Comparison of ENCODE assay signal across 8 cellular contexts in the genomic region with DNA sequence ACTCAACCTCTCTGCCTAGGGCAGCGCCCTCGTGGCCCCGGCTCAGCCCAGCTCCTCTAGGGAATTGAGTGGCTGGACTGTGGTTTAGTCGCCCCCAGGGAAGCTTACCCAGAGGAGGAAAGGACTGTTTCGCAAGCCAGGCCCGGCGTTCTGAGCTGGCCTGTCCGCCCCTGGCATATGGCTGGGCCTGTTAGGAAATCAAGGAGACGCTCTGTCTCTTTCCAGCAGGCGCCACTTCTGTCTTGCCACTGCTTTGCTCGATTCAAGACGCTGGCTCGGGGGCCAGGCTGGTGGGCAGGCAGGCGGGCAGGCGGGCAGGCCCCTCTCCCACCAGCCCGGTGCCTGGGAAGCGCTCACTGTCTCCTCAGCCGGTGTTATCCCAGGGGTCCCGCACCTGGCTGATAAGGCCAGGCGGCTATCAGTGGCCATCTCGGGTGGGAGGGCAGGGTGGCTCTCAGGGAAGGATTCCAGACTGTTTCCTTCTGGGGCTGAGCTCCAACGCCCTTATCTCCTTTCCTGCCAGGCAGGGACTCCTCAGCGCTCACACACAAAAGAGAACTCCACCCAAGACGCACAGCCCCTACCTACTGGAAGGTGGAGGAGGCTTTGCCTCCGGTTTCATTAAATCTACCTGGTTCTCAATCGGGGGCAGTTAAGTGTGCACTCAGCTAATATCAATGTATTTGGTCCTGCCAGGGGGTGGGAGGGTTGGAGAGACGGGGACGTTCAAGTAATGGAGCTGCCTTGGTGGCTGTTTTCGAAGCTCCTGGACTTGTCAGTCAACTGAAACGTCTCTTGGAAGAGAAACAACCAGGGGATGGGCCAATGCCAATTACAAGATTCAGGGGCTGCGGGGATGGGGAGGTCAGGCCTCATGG.
A peak's percentile ranks its signal among the peaks of the same experiment; 100 is the strongest.
DNase-seq lines count a peak whose midpoint lies in the region; ATAC-seq and TF ChIP-seq lines count a peak whose summit lies in the region.

No MANE protein-coding gene starts in this region.

- intact Hi-C loops in esophagus muscularis mucosa (cut with DNase I), result no loop called here

- H3K27me3 ChIP-seq in DND-41 (ENCODE audit: insufficient read depth, low read length, poor library complexity) (no peaks in the 10 kb centered on the region), esophagus muscularis mucosa (no peaks in the 10 kb centered on the region)

- no peak for ATAC-seq in DND-41 (ENCODE audit: insufficient read depth, low read depth)
- ATAC-seq in omental fat pad (ENCODE audit: low FRiP score), result peak; percentile 60
- ATAC-seq in HG03439 (IDR thresholded peaks at IDR 0.05; ENCODE audit: unreplicated experiment), result no peak

- H3K4me1 ChIP-seq in DND-41 (ENCODE audit: insufficient read depth, low read length) (peaks cover 32% of the 10 kb centered on the region), esophagus muscularis mucosa (peaks cover 32 to 58% (median 42%) of the 10 kb centered on the region in 4 donors)

- H4K20me1 ChIP-seq in DND-41 (ENCODE audit: insufficient read depth, low read length), result no peaks in the 10 kb centered on the region

- no peak overlapping the region for H2AFZ ChIP-seq in DND-41 (ENCODE audit: low read depth, low read length)

- H3K4me3 ChIP-seq in DND-41 (ENCODE audit: low read depth in 1 of 2, low read length in 2 of 2) (no peak overlapping the region), SK-N-MC (no peak overlapping the region), esophagus muscularis mucosa (no peak overlapping the region)

- H3K36me3 ChIP-seq in DND-41 (ENCODE audit: insufficient read depth, low read length) (no peaks in the 10 kb centered on the region), SK-N-MC (ENCODE audit: insufficient read depth, low read length) (no peaks in the 10 kb centered on the region), esophagus muscularis mucosa (peaks cover 0 to 17% (median 4%) of the 10 kb centered on the region in 4 donors)

- H3K9me3 ChIP-seq in DND-41 (ENCODE audit: insufficient read depth, low read length, severe bottlenecking), result no peaks in the 10 kb centered on the region
- no peaks in the 10 kb centered on the region for H3K9me3 ChIP-seq in SK-N-MC (ENCODE audit: low read depth, low read length)
- no peaks in the 10 kb centered on the region for H3K9me3 ChIP-seq in esophagus muscularis mucosa

- no peak for TF ChIP-seq EP300 in esophagus muscularis mucosa (IDR thresholded peaks at IDR 0.05)

- no peak overlapping the region; the same call in 1 of the 2 replicates for H3K4me2 ChIP-seq in DND-41 (ENCODE audit: insufficient read depth, low read length)

- TF ChIP-seq CTCF in DND-41 (IDR thresholded peaks at IDR 0.05; ENCODE audit: borderline replicate concordance, extremely low read depth, low read length, poor library complexity, severe bottlenecking) (no peak), esophagus muscularis mucosa (IDR thresholded peaks at IDR 0.05) (no peak), omental fat pad (IDR thresholded peaks at IDR 0.05) (no peak)

- WGBS in esophagus muscularis mucosa, result 78% methylated on average over 19 of the region's 31 CpGs

- TF ChIP-seq POLR2A in esophagus muscularis mucosa (IDR thresholded peaks at IDR 0.05; ENCODE audit: low read depth), result no peak

- H3K79me2 ChIP-seq in DND-41 (ENCODE audit: insufficient read depth, low read length), result no peaks in the 10 kb centered on the region

- H3K9ac ChIP-seq in DND-41 (ENCODE audit: low read depth, low read length), result no peak overlapping the region; the same call in 1 of the 2 replicates
- H3K9ac ChIP-seq in SK-N-MC (ENCODE audit: insufficient read length), result peak overlapping the region; percentile 37

- DNase-seq in DND-41 (no peak), SK-N-MC (ENCODE audit: low read depth, low spot score) (no peak), esophagus muscularis mucosa (ENCODE audit: extremely low spot score) (no peak), omental fat pad (ENCODE audit: low spot score) (no peak), NCI-H2081 (lab: John Stamatoyannopoulos, UW) (no peak), NCI-H2227 (lab: John Stamatoyannopoulos, UW; ENCODE audit: unreplicated experiment) (no peak)
- no peak for DNase-seq in activated CD8-positive, alpha-beta memory T cell treated with anti-CD3 and anti-CD28 coated beads, Interleukin-2, amount 50 U/mL, for 48 hours

- peak overlapping the region; percentile 83 for H3K27ac ChIP-seq in DND-41 (ENCODE audit: low read length)
- peak overlapping the region; percentile 68; the same call in 1 of the 2 replicates for H3K27ac ChIP-seq in SK-N-MC
- H3K27ac ChIP-seq in esophagus muscularis mucosa (replicated peaks in 1 of 4), result peak overlapping the region; percentile 24 to 70 (median 66)
